15 cellular contexts compared by ENCODE assay signal in the genomic region with DNA sequence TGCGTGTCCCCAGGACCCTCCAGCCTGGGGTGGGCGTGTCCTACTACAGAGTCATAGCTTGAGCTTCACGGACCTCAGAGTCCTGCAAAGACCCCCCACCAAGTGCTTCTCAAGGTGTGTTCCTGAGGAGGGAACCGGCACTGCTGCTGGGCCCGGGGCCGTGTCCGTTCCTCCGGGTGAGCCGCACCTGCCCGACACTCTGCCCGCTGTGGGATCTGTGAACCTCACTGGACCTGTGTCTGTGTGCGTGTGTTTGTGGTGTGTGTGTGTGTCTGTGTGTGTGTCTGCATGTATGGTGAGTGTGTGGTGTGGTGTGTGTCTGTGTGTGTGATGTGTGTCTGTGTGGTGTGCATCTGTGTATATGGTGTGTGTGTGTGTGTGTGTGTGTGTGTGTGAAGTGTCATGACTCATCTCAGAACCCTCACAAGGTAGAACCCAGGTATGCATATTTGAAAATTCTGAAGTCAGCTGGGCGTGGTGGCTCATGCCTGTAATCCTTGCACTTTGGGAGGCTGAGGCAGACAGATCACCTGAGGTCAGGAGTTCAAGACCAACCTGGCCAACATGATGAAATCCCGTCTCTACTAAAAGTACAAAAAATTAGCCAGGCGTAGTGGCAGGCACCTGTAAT.
"Had no signal": no experiment of that assay in that cellular context is flagged by ENCODE, and none has a peak within 500 bp of the region (broad histone marks: within the 10 kb centered on the region; RNA-seq: fewer than 3 reads in every experiment).

No MANE protein-coding gene starts in this region.

- H3K36me3 Mint-ChIP-seq: activated CD4-positive, alpha-beta memory T cell treated with anti-CD3 and anti-CD28 coated beads for 36 hours; activated naive CD8-positive, alpha-beta T cell; memory B cell had no signal

- H3K27ac ChIP-seq: brain microvascular endothelial cell, esophagus squamous epithelium, skin epidermis had no signal

- H3K27me3 Mint-ChIP-seq: activated CD4-positive, alpha-beta memory T cell treated with anti-CD3 and anti-CD28 coated beads for 36 hours had no signal

- DNase-seq: activated CD4-positive, alpha-beta memory T cell treated with anti-CD3 and anti-CD28 coated beads for 36 hours; activated effector memory CD4-positive, alpha-beta T cell treated with anti-CD3 and anti-CD28 coated beads, Interleukin-2, amount 50 U/mL, for 16 hours; activated T-cell treated with anti-CD3 and anti-CD28 coated beads, Interleukin-2, amount 50 U/mL, for 4 hours; amygdala; brain microvascular endothelial cell; endodermal cell; esophagus squamous epithelium; foreskin fibroblast; head of caudate nucleus had no signal

- H3K27me3 ChIP-seq: brain microvascular endothelial cell had no signal

- H3K9me3 ChIP-seq: esophagus squamous epithelium had no signal

- H3K4me3 Mint-ChIP-seq: activated CD4-positive, alpha-beta memory T cell treated with anti-CD3 and anti-CD28 coated beads for 36 hours; activated naive CD8-positive, alpha-beta T cell; activated T-cell treated with anti-CD3 and anti-CD28 coated beads, Interleukin-2, amount 50 U/mL, for 4 hours; endodermal cell; memory B cell; nephron; T-helper 1 cell treated with Interleukin-12 subunit alpha and Interleukin-12 subunit beta and Interleukin-4 antibody, amounts not matched to agents 30 μg/mL and 1 μg/mL, for 36 hours had no signal

- H3K4me3 ChIP-seq: esophagus squamous epithelium, skin epidermis had no signal

- ATAC-seq: activated CD4-positive, CD25-positive, alpha-beta regulatory T cell treated with anti-CD3 and anti-CD28 coated beads, Interleukin-2, amount 50 U/mL, for 24 hours; activated T-cell treated with anti-CD3 and anti-CD28 coated beads, Interleukin-2, amount 50 U/mL, for 4 hours had no signal

- H3K9me3 Mint-ChIP-seq: activated CD4-positive, alpha-beta memory T cell treated with anti-CD3 and anti-CD28 coated beads for 36 hours; activated T-cell treated with anti-CD3 and anti-CD28 coated beads, Interleukin-2, amount 50 U/mL, for 4 hours; endodermal cell; memory B cell; nephron; T-helper 1 cell treated with Interleukin-12 subunit alpha and Interleukin-12 subunit beta and Interleukin-4 antibody, amounts not matched to agents 30 μg/mL and 1 μg/mL, for 36 hours had no signal

- H3K27ac Mint-ChIP-seq: activated CD4-positive, alpha-beta memory T cell treated with anti-CD3 and anti-CD28 coated beads for 36 hours; activated naive CD8-positive, alpha-beta T cell; endodermal cell; memory B cell; nephron; T-helper 1 cell treated with Interleukin-12 subunit alpha and Interleukin-12 subunit beta and Interleukin-4 antibody, amounts not matched to agents 30 μg/mL and 1 μg/mL, for 36 hours had no signal
